In the genomic region with DNA sequence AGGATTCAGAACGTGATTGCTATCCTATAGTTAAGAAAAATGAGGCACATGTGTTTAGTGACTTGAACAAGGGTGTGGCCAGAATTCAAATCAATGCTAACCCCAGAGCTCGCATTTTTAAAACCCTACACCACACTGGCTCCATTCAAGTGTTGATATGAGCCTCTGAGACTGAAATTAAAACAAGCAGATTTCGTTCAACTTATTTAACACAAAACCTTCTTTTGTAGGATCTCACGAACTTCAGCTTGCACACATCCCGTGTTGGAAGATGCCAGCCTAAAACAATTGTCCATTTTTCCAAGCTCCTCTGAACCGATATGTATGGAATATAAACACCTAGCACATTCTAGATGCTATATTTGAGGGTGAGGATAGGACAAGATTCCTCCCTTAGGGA, we compare ENCODE assay signal across 35 cellular contexts.
A peak's percentile ranks its signal among the peaks of the same experiment; 100 is the strongest.
DNase-seq lines count a peak whose midpoint lies in the region; ATAC-seq and TF ChIP-seq lines count a peak whose summit lies in the region.
"Had no signal": no experiment of that assay in that cellular context is flagged by ENCODE, and none has a peak within 500 bp of the region (broad histone marks: within the 10 kb centered on the region; RNA-seq: fewer than 3 reads in every experiment).

No MANE protein-coding gene starts in this region.

- H3K9me3 ChIP-seq in esophagus muscularis mucosa, result peaks cover 0 to 16% (median 7%) of the 10 kb centered on the region in 4 donors
- H3K9me3 ChIP-seq: BE2C, BLaER1, Caco-2 had no signal

- H3K27me3 Mint-ChIP-seq in type B pancreatic cell, result peaks cover 17% of the 10 kb centered on the region
- H3K27me3 Mint-ChIP-seq: B cell; CD4-positive, alpha-beta memory T cell had no signal

- H3K4me1 ChIP-seq in esophagus muscularis mucosa, result no peaks in the 10 kb centered on the region
- H3K4me1 ChIP-seq: A549; BE2C; BLaER1; BLaER1 treated with 17β-estradiol and CSF1 and Interleukin-3, amounts not matched to agents 10 nM and 100 nM; Caco-2 had no signal

- H3K4me3 Mint-ChIP-seq in type B pancreatic cell, result no peak overlapping the region
- H3K4me3 Mint-ChIP-seq: B cell; CD14-positive monocyte; CD4-positive, alpha-beta memory T cell; CD4-positive, alpha-beta T cell; CD4-positive, CD25-positive, alpha-beta regulatory T cell; CD8-positive, alpha-beta memory T cell; CD8-positive, alpha-beta T cell had no signal

- DNase-seq in COLO829 (ENCODE audit: low spot score) (peak; percentile 3), SK-MEL-5 (ENCODE audit: low read depth, low spot score) (peak; percentile 60), esophagus muscularis mucosa (ENCODE audit: extremely low spot score) (peak; percentile 34), foreskin melanocyte (peak; percentile 78), GM13976 (ENCODE audit: low spot score) (no peak), type B pancreatic cell (ENCODE audit: extremely low spot score, unreplicated experiment) (no peak)
- no peak for DNase-seq in NK-92 treated with Interleukin-12 subunit alpha and Interleukin-12 subunit beta, amount 100 ng/mL, for 24 hours (lab: John Stamatoyannopoulos, UW)
- DNase-seq: 8988T; ACHN; AML-193; BE2C; C1 segment of cervical spinal cord; Caco-2; Calu3; CD4-positive, alpha-beta memory T cell; CD4-positive, alpha-beta T cell; CD4-positive, CD25-positive, alpha-beta regulatory T cell; CD8-positive, alpha-beta memory T cell; CD8-positive, alpha-beta T cell; COR-L47; DMS 273 treated with DMSO at 0.1 percent for 48 hours; DMS153; DMS53; DMS79; DMS79 treated with DMSO at 0.1 percent for 48 hours; DND-41; EL had no signal

- H3K36me3 Mint-ChIP-seq in type B pancreatic cell, result no peaks in the 10 kb centered on the region
- H3K36me3 Mint-ChIP-seq: CD14-positive monocyte; CD4-positive, alpha-beta memory T cell; CD4-positive, CD25-positive, alpha-beta regulatory T cell; CD8-positive, alpha-beta memory T cell; CD8-positive, alpha-beta T cell had no signal

- no peak for TF ChIP-seq POLR2A in esophagus muscularis mucosa (IDR thresholded peaks at IDR 0.05; ENCODE audit: low read depth)

- WGBS in esophagus muscularis mucosa, result 76% methylated on average over 6 of the region's 6 CpGs

- TF ChIP-seq CTCF in esophagus muscularis mucosa (IDR thresholded peaks at IDR 0.05), result no peak
- no peak for TF ChIP-seq CTCF in GM13976 (IDR thresholded peaks at IDR 0.05; ENCODE audit: borderline replicate concordance, control extremely low read depth, extremely low read depth, insufficient read depth, missing control alignments)
- no peak for TF ChIP-seq CTCF in type B pancreatic cell (conservative IDR thresholded peaks at IDR 0.05)

- no peak overlapping the region for H3K27ac ChIP-seq in esophagus muscularis mucosa (replicated peaks in 1 of 4)
- H3K27ac ChIP-seq: 22Rv1; A549; BLaER1; BLaER1 treated with 17β-estradiol and CSF1 and Interleukin-3, amounts not matched to agents 10 nM and 100 nM; C4-2B had no signal

- no peak for ATAC-seq in HG03039 (IDR thresholded peaks at IDR 0.05; ENCODE audit: unreplicated experiment)
- ATAC-seq: A549; CD8-positive, alpha-beta T cell had no signal

- TF ChIP-seq EP300 in esophagus muscularis mucosa (IDR thresholded peaks at IDR 0.05), result no peak

- peaks cover 0 to 25% (median 0%) of the 10 kb centered on the region in 4 donors for H3K27me3 ChIP-seq in esophagus muscularis mucosa
- H3K27me3 ChIP-seq: BE2C; BLaER1; BLaER1 treated with 17β-estradiol and CSF1 and Interleukin-3, amounts not matched to agents 10 nM and 100 nM had no signal

- in situ Hi-C loops in SK-MEL-5 (cut with HindIII; ENCODE audit: low pct_unique_long_range_greater_than_20kb, low sequenced_read_pairs), result no loop called here
- in situ Hi-C loops in GM13976 (cut with MboI; ENCODE audit: low sequenced_read_pairs, unreplicated experiment), result no loop called here

- H3K36me3 ChIP-seq in esophagus muscularis mucosa, result no peaks in the 10 kb centered on the region
- H3K36me3 ChIP-seq: BE2C; BLaER1; BLaER1 treated with 17β-estradiol and CSF1 and Interleukin-3, amounts not matched to agents 10 nM and 100 nM had no signal

- intact Hi-C loops in esophagus muscularis mucosa (cut with DNase I), result no loop called here

- no peak overlapping the region for H3K4me3 ChIP-seq in esophagus muscularis mucosa
- H3K4me3 ChIP-seq: A549; BLaER1; BLaER1 treated with 17β-estradiol and CSF1 and Interleukin-3, amounts not matched to agents 10 nM and 100 nM had no signal

- H3K9me3 Mint-ChIP-seq in type B pancreatic cell, result no peaks in the 10 kb centered on the region
- H3K9me3 Mint-ChIP-seq: CD4-positive, alpha-beta T cell; CD8-positive, alpha-beta T cell had no signal

- H3K27ac Mint-ChIP-seq in type B pancreatic cell, result no peak overlapping the region
- H3K27ac Mint-ChIP-seq: B cell; CD14-positive monocyte; CD4-positive, alpha-beta memory T cell; CD4-positive, alpha-beta T cell; CD4-positive, CD25-positive, alpha-beta regulatory T cell; CD8-positive, alpha-beta memory T cell; CD8-positive, alpha-beta T cell had no signal

- H3K4me1 Mint-ChIP-seq in type B pancreatic cell (ENCODE audit: unreplicated experiment), result peaks cover 16% of the 10 kb centered on the region
- H3K4me1 Mint-ChIP-seq: B cell; CD14-positive monocyte; CD4-positive, alpha-beta memory T cell; CD4-positive, CD25-positive, alpha-beta regulatory T cell; CD8-positive, alpha-beta memory T cell had no signal

Comparison
In these comparisons a context has a peak if more than half of its experiments do, and no peak if none do; other contexts are left out.
1. DNase-seq: peak in COLO829 (single experiment), SK-MEL-5 (single experiment), esophagus muscularis mucosa (single experiment) and foreskin melanocyte (single experiment); none in GM13976 (single experiment), type B pancreatic cell (single experiment) and NK-92 treated with Interleukin-12 subunit alpha and Interleukin-12 subunit beta, amount 100 ng/mL, for 24 hours (single experiment).